In genomic region chr17:38921756-38922411, GRCh38 we compare ENCODE assay signal across 8 cellular contexts. TPM values are rescaled to one million over a fixed set of nuclear protein-coding genes. Genes with fewer than 3 reads are reported as not detected.
DNase-seq lines count a peak whose midpoint lies in the region; ATAC-seq and TF ChIP-seq lines count a peak whose summit lies in the region.

No MANE protein-coding gene starts in this region.

- WGBS in esophagus squamous epithelium, 2 donors, result 65 to 72% methylated on average over 9 of the region's 13 CpGs

- no peak overlapping the region for H3K4me3 ChIP-seq in esophagus squamous epithelium

- intact Hi-C loops in esophagus squamous epithelium (cut with DNase I), result no loop called here

- peaks cover 45% of the 10 kb centered on the region for H3K27me3 Mint-ChIP-seq in HFFc6 (ENCODE audit: insufficient read depth)

- H3K36me3 ChIP-seq in esophagus squamous epithelium, result peaks cover 14 to 43% (median 28%) of the 10 kb centered on the region in 3 donors

- H3K4me1 ChIP-seq in esophagus squamous epithelium, result peaks cover 8 to 68% (median 35%) of the 10 kb centered on the region in 3 donors

- H3K9me3 ChIP-seq in esophagus squamous epithelium, result no peaks in the 10 kb centered on the region

- H3K27me3 ChIP-seq in esophagus squamous epithelium, result no peaks in the 10 kb centered on the region

- H3K4me1 Mint-ChIP-seq in HFFc6 (ENCODE audit: low read depth), result peaks cover 57% of the 10 kb centered on the region

- H3K27ac Mint-ChIP-seq in HFFc6, result peak overlapping the region; percentile 64

- H3K9me3 Mint-ChIP-seq in HFFc6, result no peaks in the 10 kb centered on the region

- TF ChIP-seq CTCF in HFFc6 (IDR thresholded peaks at IDR 0.05) (no peak), esophagus squamous epithelium (IDR thresholded peaks at IDR 0.05) (no peak)

- DNase-seq in HFFc6 (no peak), UCSD-AML1 (lab: John Stamatoyannopoulos, UW; ENCODE audit: unreplicated experiment) (peak; percentile 37), esophagus squamous epithelium (lab: John Stamatoyannopoulos, UW) (no peak), H4 (ENCODE audit: low spot score) (no peak), iPS-NIHi11 (ENCODE audit: low spot score) (no peak)
- DNase-seq in stimulated activated CD8-positive, alpha-beta memory T cell treated with anti-CD3 and anti-CD28 coated beads, Interleukin-4, amount 100 ng/mL, for 48 hours, result peak; percentile 23

- H3K27ac ChIP-seq in esophagus squamous epithelium, result peak overlapping the region in 3 of 4 donors; percentile 48 to 79 (median 59)

- no peak for TF ChIP-seq POLR2A in esophagus squamous epithelium (IDR thresholded peaks at IDR 0.05)

- H3K36me3 Mint-ChIP-seq in HFFc6 (ENCODE audit: low read depth), result peaks cover 30% of the 10 kb centered on the region

- H3K4me3 Mint-ChIP-seq in HFFc6, result no peak overlapping the region; the same call in 1 of the 2 replicates

- ATAC-seq in HG03135 (IDR thresholded peaks at IDR 0.05; ENCODE audit: unreplicated experiment) (no peak), HG02884 (IDR thresholded peaks at IDR 0.05; ENCODE audit: unreplicated experiment) (no peak)

RNA-seq across cellular contexts. Expression of gene FBXO47, which starts 45.3 kb away (rescaled TPM):
- not detected for total RNA-seq in HFFc6 (2021; fragmentation: NEBNext Ultra II Directional; extraction: Animal tissue kit (Norgen Biotek cat#: 25700))
- not detected for total RNA-seq in esophagus squamous epithelium
- not detected in 2 replicates for total RNA-seq in H4 (2014; rRNA removed; shearing (Covaris generic))

RNA-seq across cellular contexts. Expression of gene LASP1, which starts 52.0 kb away (rescaled TPM):
- total RNA-seq in HFFc6 (2021; fragmentation: NEBNext Ultra II Directional; extraction: Animal tissue kit (Norgen Biotek cat#: 25700)), result 100 to 1,000 TPM; 428 to 517 (median 484) TPM
- 10 to 100 TPM; 44.3 to 66.0 (median 51.9) TPM for total RNA-seq in esophagus squamous epithelium
- 99.0 and 133 TPM in 2 replicates for total RNA-seq in H4 (2014; rRNA removed; shearing (Covaris generic))

Comparison
In these comparisons a context has a peak if more than half of its experiments do, and no peak if none do; other contexts are left out.
1. DNase-seq: peak in UCSD-AML1 (single experiment) and stimulated activated CD8-positive, alpha-beta memory T cell treated with anti-CD3 and anti-CD28 coated beads, Interleukin-4, amount 100 ng/mL, for 48 hours (single experiment); none in HFFc6 (single experiment), esophagus squamous epithelium (single experiment), H4 (single experiment) and iPS-NIHi11 (single experiment).